2 cellular contexts compared by ENCODE assay signal in genomic region chr20:35327074-35327976, GRCh38.
TF ChIP-seq lines count a peak whose summit lies in the region.

No MANE protein-coding gene starts in this region.

TF ChIP-seq in HCT116, 20 proteins besides CTCF, POLR2A, EP300 and RAD21 (continued from another document):
- TF ChIP-seq MAX (IDR thresholded peaks at IDR 0.05) (0 out of 2 replicates have a peak, but pooled peaks have one; percentile 37), POLR2AphosphoS5 (IDR thresholded peaks at IDR 0.05; ENCODE audit: low read depth, low read length) (peak; percentile 25; the same call in 1 of the 2 replicates), SRF (IDR thresholded peaks at IDR 0.05; ENCODE audit: low read depth) (0 out of 2 replicates have a peak, but pooled peaks have one; percentile 33), CBX3 (IDR thresholded peaks at IDR 0.05; ENCODE audit: low read depth) (peak; percentile 53; the same call in 1 of the 2 replicates), YY1 (IDR thresholded peaks at IDR 0.05; ENCODE audit: extremely low read depth, insufficient replicate concordance, low read depth, low read length) (no peak), ZBTB33 (IDR thresholded peaks at IDR 0.05; ENCODE audit: extremely low read depth, insufficient replicate concordance, low read length) (no peak), FOSL1 (IDR thresholded peaks at IDR 0.05; ENCODE audit: low read depth) (peak; percentile 68), ATF3 (IDR thresholded peaks at IDR 0.05) (no peak), SP1 (IDR thresholded peaks at IDR 0.05; ENCODE audit: low read depth) (peak; percentile 71), CEBPB (IDR thresholded peaks at IDR 0.05; ENCODE audit: low read depth) (peak; percentile 39; the same call in 1 of the 2 replicates), JUND (IDR thresholded peaks at IDR 0.05) (peak; percentile 75)

TF ChIP-seq in PFSK-1, 5 proteins besides CTCF, POLR2A, EP300 and RAD21:
- TF ChIP-seq REST (IDR thresholded peaks at IDR 0.05; ENCODE audit: insufficient read depth in 1 of 2, low read depth in 2 of 2, low read length in 2 of 2) (no peak), SIN3A (IDR thresholded peaks at IDR 0.05; ENCODE audit: borderline replicate concordance, insufficient read depth, low read length) (0 out of 2 replicates have a peak, but pooled peaks have one; percentile 49)
